8 cellular contexts compared by ENCODE assay signal in genomic region chr11:11966826-11967668, GRCh38. TPM values are rescaled to one million over a fixed set of nuclear protein-coding genes. Genes with fewer than 3 reads are reported as not detected.
A peak's percentile ranks its signal among the peaks of the same experiment; 100 is the strongest.
DNase-seq lines count a peak whose midpoint lies in the region; ATAC-seq and TF ChIP-seq lines count a peak whose summit lies in the region.

No MANE protein-coding gene starts in this region.

- DNase-seq in DMS114 treated with DMSO at 0.1 percent for 48 hours (lab: John Stamatoyannopoulos, UW; ENCODE audit: unreplicated experiment) (peak; percentile 1), RPMI7951 (ENCODE audit: low read depth) (peak; percentile 51), heart right ventricle (peak; percentile 74 to 80), sciatic nerve (ENCODE audit: low spot score) (peak; percentile 79), NCI-H128 (lab: John Stamatoyannopoulos, UW; ENCODE audit: unreplicated experiment) (no peak)
- DNase-seq in activated effector memory CD4-positive, alpha-beta T cell treated with anti-CD3 and anti-CD28 coated beads, Interleukin-2, amount 50 U/mL, for 16 hours, result peak; percentile 86

- ATAC-seq in GM19467 (IDR thresholded peaks at IDR 0.05; ENCODE audit: unreplicated experiment) (peak; percentile 88), HG03565 (IDR thresholded peaks at IDR 0.05; ENCODE audit: unreplicated experiment) (peak; percentile 93), heart right ventricle (peak in 7 of 8 donors; percentile 35 to 70 (median 64)), sciatic nerve (peak; percentile 50)

- H3K27ac ChIP-seq in heart right ventricle, result peak overlapping the region in 2 of 10 donors; percentile 19 to 32

- peaks cover 4 to 85% (median 55%) of the 10 kb centered on the region in 9 donors for H3K4me1 ChIP-seq in heart right ventricle

- intact Hi-C loops in heart right ventricle (cut with DNase I) (loop anchor here in 2 of 10 donors (5.0 kb wide), 2 partner anchors 40 to 75 kb away; partner anchors contain the start of gene DKK3 (in 1 of the 2)), sciatic nerve (cut with DNase I) (no loop called here)

- 63 to 77% methylated on average over 15 of the region's 15 CpGs for WGBS in heart right ventricle, 2 donors

- H3K27me3 ChIP-seq in heart right ventricle, result no peaks in the 10 kb centered on the region

- peak; percentile 73 to 84 (median 80) for TF ChIP-seq CTCF in heart right ventricle (IDR thresholded peaks at IDR 0.05)

- H3K4me3 ChIP-seq in heart right ventricle, result no peak overlapping the region

- H3K36me3 ChIP-seq in heart right ventricle, result peaks cover 0 to 42% (median 0%) of the 10 kb centered on the region in 9 donors

- H3K9me3 ChIP-seq in heart right ventricle, result peaks cover 0 to 1% (median 0%) of the 10 kb centered on the region in 11 donors

RNA-seq across cellular contexts. Expression of gene DKK3, which starts 41.4 kb away (rescaled TPM):
- 271 and 303 TPM in 2 replicates for total RNA-seq in RPMI7951 (2014; rRNA removed; shearing (Covaris generic))
- total RNA-seq in heart right ventricle, result 1,000 to 10,000 TPM in 1 of 10 donors, 100 to 1,000 TPM in 9; 314 to 1,034 (median 652) TPM
- 100 to 1,000 TPM; 113 to 254 TPM for polyA plus RNA-seq in heart right ventricle
- 201 TPM for total RNA-seq in sciatic nerve
